ENCODE assay signal across 24 cellular contexts in the genomic region with DNA sequence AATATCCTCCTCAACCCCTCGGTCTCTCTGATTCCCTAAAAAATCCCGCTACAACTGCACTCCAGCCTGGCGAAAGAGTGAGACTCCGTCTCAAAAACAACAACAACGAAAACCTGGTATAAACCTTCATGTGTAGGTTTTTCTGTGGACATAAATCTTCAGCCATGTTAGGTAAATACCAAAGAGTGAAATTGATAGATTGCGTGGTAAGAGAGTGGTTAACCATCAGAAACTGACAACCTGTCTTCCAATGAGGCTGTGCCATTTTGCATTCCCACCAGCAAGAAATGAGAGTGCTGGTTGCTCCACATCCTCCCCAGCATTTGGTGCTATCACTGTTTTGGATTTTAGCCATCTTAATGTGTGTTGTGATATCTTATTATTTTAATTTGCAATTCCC.
"Had no signal": no experiment of that assay in that cellular context is flagged by ENCODE, and none has a peak within 500 bp of the region (broad histone marks: within the 10 kb centered on the region; RNA-seq: fewer than 3 reads in every experiment).

No MANE protein-coding gene starts in this region.

- H3K27me3 ChIP-seq: MG63 had no signal

- DNase-seq: IMR-90; KBM-7; MG63; NCI-H1092; NCI-H1105 treated with DMSO at 0.1 percent for 48 hours; NCI-H1417 treated with DMSO at 0.1 percent for 48 hours; NCI-H146; NCI-H1694 treated with DMSO at 0.1 percent for 48 hours; NCI-H1930; NCI-H2081; NCI-H2171; NCI-H226; NCI-H446; NCI-H510A; NCI-H524 treated with DMSO at 0.1 percent for 48 hours; NCI-H69; NCI-H774; NK-92 treated with Interleukin-12 subunit alpha and Interleukin-12 subunit beta, amount 100 ng/mL, for 24 hours; PC-3; SHP77 had no signal

- ATAC-seq: HepG2, Panc1, PC-3, SK-N-SH treated with all-trans-retinoic acid at 6 μM for 48 hours had no signal

- H3K27ac ChIP-seq: RWPE1 had no signal

- H3K36me3 ChIP-seq: MG63 had no signal

- H3K4me3 ChIP-seq: MG63 had no signal

- FAIRE-seq: HepG2 had no signal

- H3K9me3 ChIP-seq: MG63 had no signal
